8 cellular contexts compared by ENCODE assay signal in the genomic region with DNA sequence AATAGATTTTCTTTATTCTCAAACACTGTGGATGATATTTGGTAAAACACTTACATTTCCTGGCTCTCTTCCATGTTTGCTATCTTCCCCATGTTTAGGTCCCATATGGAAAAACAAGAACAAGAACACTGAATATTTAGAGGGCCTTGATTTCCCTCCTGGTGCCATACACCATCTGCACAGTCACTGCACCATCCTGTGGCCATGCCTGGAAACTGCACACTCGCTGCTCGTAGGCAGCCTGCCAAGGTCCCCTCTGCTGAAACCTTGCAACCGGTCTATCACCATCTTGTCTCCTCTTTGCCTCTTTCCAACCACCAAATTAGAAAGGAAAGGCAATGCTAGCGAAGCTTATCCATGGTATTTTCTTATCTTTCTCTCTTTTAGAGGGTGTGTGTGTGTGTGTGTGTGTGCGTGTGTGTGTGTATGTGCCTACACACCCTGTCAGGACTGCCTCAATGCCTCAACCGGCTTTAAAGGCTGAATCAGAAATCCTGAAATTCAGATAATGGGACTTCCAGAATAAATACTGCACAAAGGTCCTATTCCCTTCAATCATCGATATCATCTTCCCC.
DNase-seq lines count a peak whose midpoint lies in the region; ATAC-seq, FAIRE-seq and TF ChIP-seq lines count a peak whose summit lies in the region.

No MANE protein-coding gene starts in this region.

- no peak overlapping the region for H3K4me3 ChIP-seq in H1 (ENCODE audit: extremely low read depth in 1 of 4, insufficient read depth in 2 of 4, low read depth in 3 of 4, low read length in 4 of 4)

- no peak for TF ChIP-seq EP300 in H1 (IDR thresholded peaks at IDR 0.05; ENCODE audit: borderline replicate concordance in 1 of 2, low read depth in 2 of 2, low read length in 2 of 2)

- no peak overlapping the region for H2BK120ac ChIP-seq in H1 (replicated peaks; ENCODE audit: low read depth, low read length)

- H3K23ac ChIP-seq in H1 (ENCODE audit: insufficient read length) = no peak overlapping the region

- H3K23me2 ChIP-seq in H1 (ENCODE audit: low read depth, low read length) = no peaks in the 10 kb centered on the region

- no peaks in the 10 kb centered on the region for H3K27me3 ChIP-seq in H1 (replicated peaks in 1 of 4; ENCODE audit: control insufficient read depth in 3 of 4, extremely low read depth in 1 of 4, insufficient read depth in 3 of 4, low read length in 3 of 4)

- H2BK20ac ChIP-seq in H1 (ENCODE audit: low read length) = no peak overlapping the region

- H4K8ac ChIP-seq in H1 (ENCODE audit: extremely low read depth, insufficient read depth, low read length) = no peak overlapping the region

- H3K9me3 Mint-ChIP-seq in activated CD4-positive, alpha-beta T cell treated with anti-CD3 and anti-CD28 coated beads, Interleukin-2, amount 10 ng/mL, durations not matched to agents 7 days and 5 days = no peaks in the 10 kb centered on the region
- H3K9me3 Mint-ChIP-seq in naive B cell = no peaks in the 10 kb centered on the region

- no peaks in the 10 kb centered on the region for H3K4me1 ChIP-seq in H1 (replicated peaks in 1 of 4; ENCODE audit: control insufficient read depth in 3 of 4, insufficient read depth in 4 of 4, low read length in 3 of 4)

- no peak overlapping the region for H3K27ac Mint-ChIP-seq in activated CD4-positive, alpha-beta T cell treated with anti-CD3 and anti-CD28 coated beads, Interleukin-2, amount 10 ng/mL, durations not matched to agents 7 days and 5 days
- H3K27ac Mint-ChIP-seq in naive B cell = peak overlapping the region in 1 of 6 donors; percentile 47

- no peaks in the 10 kb centered on the region for H3K79me2 ChIP-seq in H1 (ENCODE audit: control insufficient read depth in 1 of 2, insufficient read depth in 2 of 2, low read length in 2 of 2)

- ATAC-seq in GM19351 (IDR thresholded peaks at IDR 0.05; ENCODE audit: unreplicated experiment) = peak; percentile 62
- no peak for ATAC-seq in naive B cell (ENCODE audit: low read depth in 2 of 2)
- no peak for ATAC-seq in HG03280 (IDR thresholded peaks at IDR 0.05; ENCODE audit: unreplicated experiment)

- TF ChIP-seq POLR2A in H1 (IDR thresholded peaks at IDR 0.05; ENCODE audit: control extremely low read depth in 1 of 2, low read depth in 2 of 2, low read length in 2 of 2) = no peak

- H3K27ac ChIP-seq in C4-2B (no peak overlapping the region), H1 (ENCODE audit: low read depth, low read length) (no peak overlapping the region)

- POLR2A ChIA-PET in activated CD4-positive, alpha-beta T cell treated with anti-CD3 and anti-CD28 coated beads, Interleukin-2, amount 10 ng/mL, durations not matched to agents 7 days and 5 days (lab: Charles Lee) = no interaction called here
- POLR2A ChIA-PET in H1 (lab: Charles Lee; ENCODE audit: partially characterized antibody) = interaction anchor here (0.6 kb wide), 1 partner anchor 784 kb away, joined by 3 read pairs; no protein-coding TSS in a partner anchor

- peak; percentile 82 to 84 for TF ChIP-seq RAD21 in H1 (IDR thresholded peaks at IDR 0.05 in 1 of 2, conservative IDR thresholded peaks at IDR 0.05 in 1 of 2; ENCODE audit: low read depth in 2 of 2, low read length in 2 of 2)

- H3K9me3 ChIP-seq in H1 (ENCODE audit: insufficient read depth in 2 of 2, low read depth in 1 of 2, low read length in 1 of 2) = no peaks in the 10 kb centered on the region

- H3K18ac ChIP-seq in H1 (ENCODE audit: extremely low read depth, low read length) = no peak overlapping the region

- no peak overlapping the region for H3K4ac ChIP-seq in H1 (replicated peaks; ENCODE audit: insufficient read length, low read depth, low read length)

- peak; percentile 99 for FAIRE-seq in H1 (lab: Jason Lieb, UNC)

- no peak overlapping the region for H2BK5ac ChIP-seq in H1 (ENCODE audit: low read depth, low read length)

- 55% methylated on average over 5 of the region's 7 CpGs; no CpG with 5 or more reads in 1 of the 2 experiments for WGBS in H1 (ENCODE audit: extremely low coverage in 1 of 2, insufficient coverage in 1 of 2, insufficient read length in 1 of 2, insufficient replicate concordance in 2 of 2, low coverage in 1 of 2, low lambda C conversion rate in 2 of 2, missing lambda C conversion rate in 1 of 2), 2 experiments

- no peak overlapping the region for H2BK15ac ChIP-seq in H1 (ENCODE audit: low read length)

- no peaks in the 10 kb centered on the region for H3K36me3 Mint-ChIP-seq in activated CD4-positive, alpha-beta T cell treated with anti-CD3 and anti-CD28 coated beads, Interleukin-2, amount 10 ng/mL, durations not matched to agents 7 days and 5 days (ENCODE audit: low read depth)
- no peaks in the 10 kb centered on the region for H3K36me3 Mint-ChIP-seq in naive B cell

- H3K14ac ChIP-seq in H1 (ENCODE audit: insufficient read length) = no peak overlapping the region

- H3K56ac ChIP-seq in H1 (replicated peaks; ENCODE audit: insufficient read length, low read depth, low read length) = no peak overlapping the region

- no peak overlapping the region for H3K4me2 ChIP-seq in H1 (ENCODE audit: insufficient read depth in 1 of 2, low read depth in 2 of 2, low read length in 2 of 2)

- H3K27me3 Mint-ChIP-seq in activated CD4-positive, alpha-beta T cell treated with anti-CD3 and anti-CD28 coated beads, Interleukin-2, amount 10 ng/mL, durations not matched to agents 7 days and 5 days = no peaks in the 10 kb centered on the region
- H3K27me3 Mint-ChIP-seq in naive B cell = peaks cover 0 to 29% (median 0%) of the 10 kb centered on the region in 3 donors

- TF ChIP-seq CTCF in C4-2B (conservative IDR thresholded peaks at IDR 0.05) (peak; percentile 73), H1 (IDR thresholded peaks at IDR 0.05; ENCODE audit: control extremely low read depth in 1 of 3, insufficient read depth in 1 of 3, low read depth in 1 of 3, low read length in 3 of 3) (peak; percentile 71 to 89 (median 77))

- DNase-seq in NCI-H2029 (lab: John Stamatoyannopoulos, UW) (peak; percentile 34), H1 (ENCODE audit: low read depth in 1 of 2, low spot score in 2 of 2) (peak in 1 of 2 experiments; percentile 54), naive B cell (peak; percentile 14), NCI-H446 treated with DMSO at 0.1 percent for 48 hours (lab: John Stamatoyannopoulos, UW) (no peak)
- DNase-seq in activated CD4-positive, alpha-beta T cell treated with anti-CD3 and anti-CD28 coated beads, Interleukin-2, amount 10 ng/mL, durations not matched to agents 7 days and 5 days = peak; percentile 22

- no peaks in the 10 kb centered on the region for H3K36me3 ChIP-seq in H1 (ENCODE audit: control insufficient read depth in 2 of 4, insufficient read depth in 4 of 4, low read length in 3 of 4)

- H4K91ac ChIP-seq in H1 (replicated peaks; ENCODE audit: insufficient read length, low read length) = no peak overlapping the region

- H2AK5ac ChIP-seq in H1 (ENCODE audit: low read depth, low read length) = no peak overlapping the region

- H2BK12ac ChIP-seq in H1 (ENCODE audit: low read depth, low read length) = no peak overlapping the region

- H3K4me1 Mint-ChIP-seq in activated CD4-positive, alpha-beta T cell treated with anti-CD3 and anti-CD28 coated beads, Interleukin-2, amount 10 ng/mL, durations not matched to agents 7 days and 5 days = no peaks in the 10 kb centered on the region
- H3K4me1 Mint-ChIP-seq in naive B cell = no peaks in the 10 kb centered on the region

- CTCF ChIA-PET in activated CD4-positive, alpha-beta T cell treated with anti-CD3 and anti-CD28 coated beads, Interleukin-2, amount 10 ng/mL, durations not matched to agents 7 days and 5 days (lab: Charles Lee) = interaction anchor here (0.8 to 2.8 kb wide), 2 partner anchors 10 to 18 kb away, joined by 3 to 7 read pairs; no protein-coding TSS in a partner anchor
- CTCF ChIA-PET in H1 (lab: Charles Lee; ENCODE audit: partially characterized antibody) = interaction anchor here (0.6 to 5.1 kb wide), 32 partner anchors 9 to 771 kb away, joined by 3 to 33 read pairs (median 5); a partner anchor contains a TSS

- no peak overlapping the region for H3K4me3 Mint-ChIP-seq in activated CD4-positive, alpha-beta T cell treated with anti-CD3 and anti-CD28 coated beads, Interleukin-2, amount 10 ng/mL, durations not matched to agents 7 days and 5 days
- H3K4me3 Mint-ChIP-seq in naive B cell = no peak overlapping the region

- H2AFZ ChIP-seq in H1 (ENCODE audit: low read length) = no peak overlapping the region

- H3K79me1 ChIP-seq in H1 (ENCODE audit: low read depth, low read length) = no peaks in the 10 kb centered on the region

- H3K9ac ChIP-seq in H1 (replicated peaks in 1 of 4; ENCODE audit: extremely low read depth in 1 of 4, low read depth in 3 of 4, low read length in 3 of 4) = no peak overlapping the region

- H4K5ac ChIP-seq in H1 (ENCODE audit: insufficient read length, low read depth, low read length) = no peak overlapping the region

- no peaks in the 10 kb centered on the region for H4K20me1 ChIP-seq in H1 (replicated peaks in 1 of 2; ENCODE audit: control insufficient read depth in 1 of 2, insufficient read depth in 2 of 2, low read length in 2 of 2)

TF ChIP-seq in H1, 55 proteins besides CTCF, POLR2A, EP300 and RAD21:
- TF ChIP-seq TEAD4 (IDR thresholded peaks at IDR 0.05; ENCODE audit: low read depth, low read length) = no peak
- TF ChIP-seq CBX5 (IDR thresholded peaks at IDR 0.05; ENCODE audit: low read depth, low read length) = no peak
- no peak for TF ChIP-seq TAF7 (optimal IDR thresholded peaks at IDR 0.05; ENCODE audit: borderline replicate concordance, low read depth, low read length)
- no peak for TF ChIP-seq SP2 (IDR thresholded peaks at IDR 0.05; ENCODE audit: low read length)
- no peak for TF ChIP-seq TAF1 (IDR thresholded peaks at IDR 0.05; ENCODE audit: low read depth, low read length)
- TF ChIP-seq KDM5A (IDR thresholded peaks at IDR 0.05; ENCODE audit: low read length) = no peak
- no peak for TF ChIP-seq NRF1 (IDR thresholded peaks at IDR 0.05; ENCODE audit: low read depth, low read length)
- TF ChIP-seq NANOG (IDR thresholded peaks at IDR 0.05; ENCODE audit: insufficient read depth, low read depth, low read length, poor library complexity, severe bottlenecking) = no peak
- no peak for TF ChIP-seq SIN3A (conservative IDR thresholded peaks at IDR 0.05 in 1 of 2, IDR thresholded peaks at IDR 0.05 in 1 of 2; ENCODE audit: low read depth in 1 of 2, low read length in 2 of 2)
- TF ChIP-seq KDM1A (IDR thresholded peaks at IDR 0.05; ENCODE audit: borderline replicate concordance, low read length) = no peak
- no peak for TF ChIP-seq EZH2 (IDR thresholded peaks at IDR 0.05; ENCODE audit: low read depth, low read length, severe bottlenecking)
- TF ChIP-seq MAFK (IDR thresholded peaks at IDR 0.05; ENCODE audit: low read depth, low read length) = no peak
